1 cellular context compared by ENCODE assay signal in the genomic region with DNA sequence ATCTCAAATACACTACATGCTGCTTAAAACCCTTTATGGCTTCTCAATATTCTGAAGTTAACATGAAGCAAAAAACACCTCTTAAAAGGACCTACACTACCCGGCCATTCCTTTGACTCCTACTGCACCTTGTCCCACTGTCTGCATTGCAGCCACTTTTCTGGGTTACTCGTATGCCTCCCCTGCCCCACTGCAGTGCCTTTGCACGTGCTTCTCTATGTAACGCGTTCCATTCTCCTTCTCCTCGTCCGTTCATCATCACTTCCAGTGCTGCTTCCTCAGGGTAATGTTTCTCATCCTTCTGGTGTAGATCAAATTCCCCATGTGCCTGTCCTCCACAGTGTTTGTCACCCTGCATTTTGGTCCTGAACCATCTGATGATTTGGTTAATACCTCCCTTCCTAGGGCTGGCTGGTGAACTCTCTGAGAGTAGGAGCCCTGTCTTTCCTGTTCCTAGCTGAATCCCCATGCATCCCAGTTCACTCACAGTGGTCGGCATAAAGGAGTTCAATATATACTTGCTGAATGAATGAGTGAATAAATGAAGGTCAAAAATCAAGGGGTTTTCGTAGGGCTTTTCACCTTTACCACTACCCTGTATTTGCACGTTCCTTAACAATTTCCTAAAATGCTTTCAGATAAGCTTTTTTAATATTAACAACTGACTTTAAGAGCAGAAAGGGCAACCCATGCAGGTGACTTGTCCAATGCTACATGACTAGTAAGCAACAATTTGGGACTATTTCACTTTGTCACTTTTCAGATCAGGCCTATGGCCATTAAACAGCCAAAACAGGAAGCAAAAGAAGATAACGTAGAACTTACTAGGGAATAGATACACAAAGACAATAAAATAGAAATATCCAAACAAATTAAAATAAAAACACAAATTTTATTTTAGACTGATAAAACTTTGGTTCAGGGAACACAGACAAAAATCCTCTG.
TF ChIP-seq lines count a peak whose summit lies in the region.

No MANE protein-coding gene starts in this region.

TF ChIP-seq in HepG2, 621 proteins besides CTCF, POLR2A, EP300 and RAD21:
- TF ChIP-seq, protein P1, sequence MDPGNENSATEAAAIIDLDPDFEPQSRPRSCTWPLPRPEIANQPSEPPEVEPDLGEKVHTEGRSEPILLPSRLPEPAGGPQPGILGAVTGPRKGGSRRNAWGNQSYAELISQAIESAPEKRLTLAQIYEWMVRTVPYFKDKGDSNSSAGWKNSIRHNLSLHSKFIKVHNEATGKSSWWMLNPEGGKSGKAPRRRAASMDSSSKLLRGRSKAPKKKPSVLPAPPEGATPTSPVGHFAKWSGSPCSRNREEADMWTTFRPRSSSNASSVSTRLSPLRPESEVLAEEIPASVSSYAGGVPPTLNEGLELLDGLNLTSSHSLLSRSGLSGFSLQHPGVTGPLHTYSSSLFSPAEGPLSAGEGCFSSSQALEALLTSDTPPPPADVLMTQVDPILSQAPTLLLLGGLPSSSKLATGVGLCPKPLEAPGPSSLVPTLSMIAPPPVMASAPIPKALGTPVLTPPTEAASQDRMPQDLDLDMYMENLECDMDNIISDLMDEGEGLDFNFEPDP (CRISPR knock-in tag; conservative IDR thresholded peaks at IDR 0.05), result 0 out of 2 replicates have a peak, but pooled peaks have one; percentile 44
- TF ChIP-seq NFATC3 (CRISPR knock-in tag; IDR thresholded peaks at IDR 0.05), result no peak
